In genomic region chr6:19616022-19616421, GRCh38 we compare ENCODE assay signal across 24 cellular contexts.
DNase-seq lines count a peak whose midpoint lies in the region; ATAC-seq, FAIRE-seq and TF ChIP-seq lines count a peak whose summit lies in the region.
"Had no signal": no experiment of that assay in that cellular context is flagged by ENCODE, and none has a peak within 500 bp of the region (broad histone marks: within the 10 kb centered on the region; RNA-seq: fewer than 3 reads in every experiment).

No MANE protein-coding gene starts in this region.

- no peak overlapping the region for H3K4ac ChIP-seq in trophoblast cell (ENCODE audit: low read depth, low read length)

- H3K9ac ChIP-seq in HepG2 (ENCODE audit: insufficient read depth, low read depth, low read length): no peak overlapping the region
- no peak overlapping the region for H3K9ac ChIP-seq in K562 (ENCODE audit: insufficient read depth in 1 of 2, low read depth in 2 of 2, low read length in 2 of 2)
- no peak overlapping the region for H3K9ac ChIP-seq in kidney (ENCODE audit: low read length in 2 of 2)
- H3K9ac ChIP-seq in trophoblast cell (ENCODE audit: low read length): no peak overlapping the region
- H3K9ac ChIP-seq: BLaER1 treated with 17β-estradiol and CSF1 and Interleukin-3, amounts not matched to agents 10 nM and 100 nM; GM23248 had no signal

- H2BK5ac ChIP-seq in trophoblast cell (ENCODE audit: low read depth, low read length, poor library complexity): no peak overlapping the region

- no peak overlapping the region for H3K14ac ChIP-seq in trophoblast cell (ENCODE audit: low read length)

- POLR2A ChIA-PET in HepG2 (lab: Yijun Ruan, JAX): no interaction called here
- POLR2A ChIA-PET in K562 (lab: Yijun Ruan, JAX): no interaction called here

- H2BK12ac ChIP-seq in trophoblast cell (ENCODE audit: low read length): no peak overlapping the region

- no peak overlapping the region for H4K12ac ChIP-seq in trophoblast cell (ENCODE audit: low read depth, low read length)

- BruUV-seq in HepG2 (replicated peaks; lab: Mats Ljungman, UMichigan) (no TSS peak), K562 (replicated peaks; lab: Mats Ljungman, UMichigan) (no TSS peak)

- no peak for FAIRE-seq in HepG2 (lab: Jason Lieb, UNC)
- FAIRE-seq in K562 (lab: Jason Lieb, UNC): peak; percentile 40
- peak; percentile 86 for FAIRE-seq in kidney (lab: Jason Lieb, UNC)
- FAIRE-seq: A549, GM12892, GM19239, H1 had no signal

- no peak overlapping the region for H3K4me2 ChIP-seq in HepG2 (ENCODE audit: low read depth, low read length)
- H3K4me2 ChIP-seq in K562 (ENCODE audit: insufficient read depth, low read length): no peak overlapping the region
- no peak overlapping the region for H3K4me2 ChIP-seq in trophoblast cell (ENCODE audit: low read length)
- H3K4me2 ChIP-seq: A549; BLaER1 treated with 17β-estradiol and CSF1 and Interleukin-3, amounts not matched to agents 10 nM and 100 nM had no signal

- no peaks in the 10 kb centered on the region for H3K79me1 ChIP-seq in trophoblast cell (ENCODE audit: low read length)

- H4K8ac ChIP-seq in trophoblast cell (ENCODE audit: low read depth, low read length): no peak overlapping the region

- no peak for ATAC-seq in HepG2
- no peak for ATAC-seq in right lobe of liver
- no peak for ATAC-seq in K562
- ATAC-seq: A549 had no signal

- H3K27me3 ChIP-seq in HepG2 (ENCODE audit: control insufficient read depth in 1 of 2, insufficient read depth in 2 of 2, low read length in 2 of 2): no peaks in the 10 kb centered on the region
- H3K27me3 ChIP-seq in right lobe of liver: no peaks in the 10 kb centered on the region
- no peaks in the 10 kb centered on the region for H3K27me3 ChIP-seq in K562 (ENCODE audit: control insufficient read depth in 2 of 2, insufficient read depth in 2 of 2, low read length in 2 of 2)
- no peaks in the 10 kb centered on the region for H3K27me3 ChIP-seq in trophoblast cell (ENCODE audit: insufficient read depth, low read length)
- H3K27me3 ChIP-seq: BE2C; BLaER1 treated with 17β-estradiol and CSF1 and Interleukin-3, amounts not matched to agents 10 nM and 100 nM had no signal

- intact Hi-C loops in HepG2 (cut with micrococcal nuclease; ENCODE audit: unreplicated experiment) (no loop called here), right lobe of liver (cut with DNase I) (no loop called here), K562 (cut with micrococcal nuclease) (no loop called here), kidney (cut with DNase I) (no loop called here)

- in situ Hi-C loops in HepG2 (cut with HindIII; ENCODE audit: extremely low pct_ligation_motif_present, low pct_unique_long_range_greater_than_20kb): no loop called here
- in situ Hi-C loops in K562 (cut with MboI): no loop called here

- no peak overlapping the region for H3K18ac ChIP-seq in trophoblast cell (ENCODE audit: low read length)

- H4K91ac ChIP-seq in trophoblast cell (ENCODE audit: low read depth, low read length): no peak overlapping the region

- no peaks in the 10 kb centered on the region for H3K79me2 ChIP-seq in HepG2 (ENCODE audit: insufficient read depth, low read length)
- H3K79me2 ChIP-seq in K562 (ENCODE audit: control insufficient read depth, insufficient read depth, low read length): no peaks in the 10 kb centered on the region
- H3K79me2 ChIP-seq in trophoblast cell (ENCODE audit: control insufficient read depth, insufficient read depth, low read length, poor library complexity): no peaks in the 10 kb centered on the region

- no peak for TF ChIP-seq RAD21 in HepG2 (CRISPR knock-in tag; IDR thresholded peaks at IDR 0.05)
- no peak for TF ChIP-seq RAD21 in K562 (CRISPR knock-in tag; conservative IDR thresholded peaks at IDR 0.05 in 1 of 2, IDR thresholded peaks at IDR 0.05 in 1 of 2)

- TF ChIP-seq POLR2A in HepG2 (IDR thresholded peaks at IDR 0.05; ENCODE audit: insufficient read depth in 1 of 2, low read depth in 2 of 2, low read length in 2 of 2): no peak
- TF ChIP-seq POLR2A in right lobe of liver (IDR thresholded peaks at IDR 0.05): no peak
- no peak for TF ChIP-seq POLR2A in K562 (conservative IDR thresholded peaks at IDR 0.05)

- H3K4me1 ChIP-seq in HepG2 (ENCODE audit: insufficient read depth, low read length) (no peaks in the 10 kb centered on the region), right lobe of liver (no peaks in the 10 kb centered on the region), K562 (replicated peaks in 1 of 2; ENCODE audit: control insufficient read depth in 2 of 2, insufficient read depth in 2 of 2, low read length in 2 of 2) (no peaks in the 10 kb centered on the region), kidney (ENCODE audit: control insufficient read depth in 1 of 2, insufficient read depth in 1 of 2, low read depth in 1 of 2, low read length in 2 of 2) (no peaks in the 10 kb centered on the region), trophoblast cell (ENCODE audit: control insufficient read depth in 1 of 2, insufficient read depth in 2 of 2, low read length in 2 of 2) (no peaks in the 10 kb centered on the region)
- H3K4me1 ChIP-seq: A549, BE2C had no signal

- CTCF ChIA-PET in HepG2 (lab: Yijun Ruan, JAX; ENCODE audit: low intra/inter-chr PET ratio, low total read pairs) (no interaction called here), K562 (lab: Yijun Ruan, JAX; ENCODE audit: low intra/inter-chr PET ratio) (no interaction called here)

- H2BK120ac ChIP-seq in trophoblast cell (ENCODE audit: insufficient read depth, low read length, poor library complexity): no peak overlapping the region

- no peak for TF ChIP-seq CTCF in HepG2 (CRISPR knock-in tag; IDR thresholded peaks at IDR 0.05)
- no peak for TF ChIP-seq CTCF in right lobe of liver (IDR thresholded peaks at IDR 0.05)
- TF ChIP-seq CTCF in K562 (IDR thresholded peaks at IDR 0.05 in 2 of 3, conservative IDR thresholded peaks at IDR 0.05 in 1 of 3; ENCODE audit: insufficient read depth in 2 of 3, low read depth in 1 of 3, low read length in 3 of 3): no peak
- TF ChIP-seq CTCF in kidney (IDR thresholded peaks at IDR 0.05; ENCODE audit: borderline replicate concordance, extremely low read depth, insufficient read depth): no peak

- H3K4me3 ChIP-seq in HepG2 (replicated peaks in 1 of 3; ENCODE audit: insufficient read depth in 1 of 3, low read depth in 2 of 3, low read length in 3 of 3) (no peak overlapping the region), right lobe of liver (no peak overlapping the region), K562 (no peak overlapping the region), kidney (ENCODE audit: low read length in 2 of 2) (no peak overlapping the region), trophoblast cell (ENCODE audit: low read depth, low read length) (no peak overlapping the region)
- H3K4me3 ChIP-seq: A549; BLaER1 treated with 17β-estradiol and CSF1 and Interleukin-3, amounts not matched to agents 10 nM and 100 nM; GM23248 had no signal

- no peak overlapping the region for H2AK5ac ChIP-seq in trophoblast cell (ENCODE audit: low read length)

- no peaks in the 10 kb centered on the region for H3K9me1 ChIP-seq in K562 (ENCODE audit: control insufficient read depth, insufficient read depth, low read length)

- H4K20me1 ChIP-seq in HepG2 (ENCODE audit: insufficient read depth, low read length) (no peaks in the 10 kb centered on the region), K562 (replicated peaks; ENCODE audit: control insufficient read depth, insufficient read depth, low read length) (no peaks in the 10 kb centered on the region)
- H4K20me1 ChIP-seq: BLaER1 treated with 17β-estradiol and CSF1 and Interleukin-3, amounts not matched to agents 10 nM and 100 nM had no signal

- no peaks in the 10 kb centered on the region for H3K36me3 ChIP-seq in HepG2 (replicated peaks in 1 of 2; ENCODE audit: control insufficient read depth in 1 of 2, insufficient read depth in 2 of 2, low read length in 2 of 2)
- H3K36me3 ChIP-seq in right lobe of liver: no peaks in the 10 kb centered on the region
- no peaks in the 10 kb centered on the region for H3K36me3 ChIP-seq in K562 (ENCODE audit: control insufficient read depth, insufficient read depth, low read length)
- no peaks in the 10 kb centered on the region for H3K36me3 ChIP-seq in kidney (ENCODE audit: control insufficient read depth in 1 of 2, insufficient read depth in 2 of 2, low read length in 2 of 2)
- no peaks in the 10 kb centered on the region for H3K36me3 ChIP-seq in trophoblast cell (ENCODE audit: control insufficient read depth in 1 of 2, insufficient read depth in 2 of 2, low read length in 2 of 2)
- H3K36me3 ChIP-seq: BE2C; BLaER1 treated with 17β-estradiol and CSF1 and Interleukin-3, amounts not matched to agents 10 nM and 100 nM had no signal

- H2AFZ ChIP-seq in HepG2 (ENCODE audit: low read length) (no peak overlapping the region), K562 (ENCODE audit: low read depth, low read length) (no peak overlapping the region), trophoblast cell (ENCODE audit: insufficient read depth, low read length, poor library complexity) (no peak overlapping the region)
- H2AFZ ChIP-seq: GM23248 had no signal

- no peak for TF ChIP-seq EP300 in HepG2 (IDR thresholded peaks at IDR 0.05; ENCODE audit: low read depth in 2 of 2, low read length in 2 of 2)
- TF ChIP-seq EP300 in HepG2 (CRISPR knock-in tag; IDR thresholded peaks at IDR 0.05; ENCODE audit: borderline replicate concordance): no peak
- TF ChIP-seq EP300 in K562 (IDR thresholded peaks at IDR 0.05; ENCODE audit: low read length): no peak

- no peak for DNase-seq in HepG2 (ENCODE audit: low spot score)
- no peak for DNase-seq in right lobe of liver
- no peak for DNase-seq in K562 (ENCODE audit: extremely low read depth in 1 of 4, low spot score in 3 of 4)
- no peak for DNase-seq in kidney
- no peak for DNase-seq in trophoblast cell
- no peak for DNase-seq in UCSD-AML1 (lab: John Stamatoyannopoulos, UW; ENCODE audit: unreplicated experiment)
- DNase-seq: ACHN; AML-193; BE2C; Calu3; CD4-positive, alpha-beta T cell; COR-L47; DMS53; DMS79 treated with DMSO at 0.1 percent for 48 hours; GM23248; H7; HCEC 1CT; HFFc6 had no signal

- H3K27ac ChIP-seq in HepG2 (ENCODE audit: extremely low read length, insufficient read depth, low read length) (no peak overlapping the region), right lobe of liver (no peak overlapping the region), K562 (ENCODE audit: extremely low read depth, low read depth, low read length) (no peak overlapping the region), kidney (ENCODE audit: low read depth in 2 of 2, low read length in 2 of 2) (no peak overlapping the region), trophoblast cell (ENCODE audit: low read depth, low read length) (no peak overlapping the region)
- H3K27ac ChIP-seq: 22Rv1; A549; BLaER1 treated with 17β-estradiol and CSF1 and Interleukin-3, amounts not matched to agents 10 nM and 100 nM; GM23248 had no signal

- H3K9me3 ChIP-seq in HepG2 (ENCODE audit: low read length): peaks cover 29% of the 10 kb centered on the region
- peaks cover 0 to 7% (median 0%) of the 10 kb centered on the region in 4 donors for H3K9me3 ChIP-seq in right lobe of liver
- H3K9me3 ChIP-seq in K562 (replicated peaks; ENCODE audit: control insufficient read depth, insufficient read depth, low read depth, low read length): peaks cover 2% of the 10 kb centered on the region
- no peaks in the 10 kb centered on the region for H3K9me3 ChIP-seq in kidney (ENCODE audit: control insufficient read depth in 1 of 2, low read length in 2 of 2)
- peaks cover 5% of the 10 kb centered on the region for H3K9me3 ChIP-seq in trophoblast cell (ENCODE audit: insufficient read depth, low read depth, low read length)
- H3K9me3 ChIP-seq: BE2C had no signal

- H3K23ac ChIP-seq in trophoblast cell (ENCODE audit: low read length): no peak overlapping the region

Comparison
In these comparisons a context has a peak if more than half of its experiments do, and no peak if none do; other contexts are left out.
1. Of the 241 proteins assayed by ChIP-seq in both HepG2 and K562: peak only in HepG2: MNT; only in K562: none; in both: none; in neither: 240.